7 cellular contexts compared by ENCODE assay signal in the genomic region with DNA sequence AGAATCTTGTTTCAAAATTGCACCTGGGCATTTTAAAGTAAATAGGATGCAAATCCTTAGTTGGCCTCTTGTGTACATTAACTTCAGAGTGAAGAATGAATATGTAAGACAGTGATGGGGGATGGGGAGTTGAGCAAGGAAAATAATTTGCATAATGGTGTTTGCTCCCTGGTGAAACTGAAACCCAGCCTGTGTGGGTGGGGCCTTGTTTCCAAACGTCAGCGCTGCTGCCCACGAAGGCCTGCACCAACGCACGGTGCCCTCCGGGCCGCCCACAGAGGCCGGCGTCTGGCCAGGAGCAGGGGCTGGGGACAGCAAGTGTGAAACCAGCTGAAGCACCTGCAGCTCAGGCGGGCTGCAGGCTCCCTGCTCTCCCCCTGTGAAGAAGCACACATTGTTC.
DNase-seq lines count a peak whose midpoint lies in the region; ATAC-seq lines count a peak whose summit lies in the region.
"Not testable (repeated sequence)": the region's sequence is repeated elsewhere in the genome, so short reads cannot be mapped to it uniquely, and the experiment has no call there.

No MANE protein-coding gene starts in this region.

- H3K36me3 ChIP-seq in HUES48 (ENCODE audit: control insufficient read depth, insufficient read depth, low read length): not testable (repeated sequence)

- H3K4me1 Mint-ChIP-seq in activated CD4-positive, alpha-beta memory T cell treated with anti-CD3 and anti-CD28 coated beads, Interleukin-2, amount 10 ng/mL, durations not matched to agents 7 days and 5 days: peaks cover 31% of the 10 kb centered on the region
- H3K4me1 Mint-ChIP-seq in naive thymus-derived CD8-positive, alpha-beta T cell: peaks cover 0 to 24% (median 2%) of the 10 kb centered on the region in 4 donors

- POLR2A ChIA-PET in activated CD4-positive, alpha-beta memory T cell treated with anti-CD3 and anti-CD28 coated beads, Interleukin-2, amount 10 ng/mL, durations not matched to agents 7 days and 5 days (lab: Charles Lee); naive thymus-derived CD8-positive, alpha-beta T cell (lab: Charles Lee): not testable (repeated sequence)

- H3K27me3 ChIP-seq in HUES48 (ENCODE audit: control insufficient read depth, insufficient read depth, low read length): not testable (repeated sequence)

- peak; percentile 31 for DNase-seq in activated CD4-positive, alpha-beta memory T cell treated with anti-CD3 and anti-CD28 coated beads, Interleukin-2, amount 10 ng/mL, durations not matched to agents 7 days and 5 days
- peak in 4 of 10 donors; percentile 7 to 36 (median 20) for DNase-seq in naive thymus-derived CD8-positive, alpha-beta T cell

- not testable (repeated sequence) for H3K4me3 Mint-ChIP-seq in activated CD4-positive, alpha-beta memory T cell treated with anti-CD3 and anti-CD28 coated beads, Interleukin-2, amount 10 ng/mL, durations not matched to agents 7 days and 5 days
- H3K4me3 Mint-ChIP-seq in naive thymus-derived CD8-positive, alpha-beta T cell: peak overlapping the region in 2 of 10 donors; percentile 26 to 37

- not testable (repeated sequence) for H3K9me3 Mint-ChIP-seq in activated CD4-positive, alpha-beta memory T cell treated with anti-CD3 and anti-CD28 coated beads, Interleukin-2, amount 10 ng/mL, durations not matched to agents 7 days and 5 days; naive thymus-derived CD8-positive, alpha-beta T cell

- H3K27ac Mint-ChIP-seq in activated CD4-positive, alpha-beta memory T cell treated with anti-CD3 and anti-CD28 coated beads, Interleukin-2, amount 10 ng/mL, durations not matched to agents 7 days and 5 days: peak overlapping the region; percentile 59
- H3K27ac Mint-ChIP-seq in naive thymus-derived CD8-positive, alpha-beta T cell: peak overlapping the region in 3 of 10 donors; percentile 48 to 80 (median 73)

- not testable (repeated sequence) for H3K9me3 ChIP-seq in HUES48 (ENCODE audit: control insufficient read depth, insufficient read depth, low read length)

- not testable (repeated sequence) for H3K4me3 ChIP-seq in HUES48 (ENCODE audit: low read depth, low read length)

- peak overlapping the region; percentile 20 for H3K27ac ChIP-seq in HUES48 (ENCODE audit: low read depth, low read length)

- CTCF ChIA-PET in activated CD4-positive, alpha-beta memory T cell treated with anti-CD3 and anti-CD28 coated beads, Interleukin-2, amount 10 ng/mL, durations not matched to agents 7 days and 5 days (lab: Charles Lee): not testable (repeated sequence)

- H3K9ac ChIP-seq in HUES48 (ENCODE audit: low read depth, low read length): not testable (repeated sequence)

- not testable (repeated sequence) for H3K4me1 ChIP-seq in HUES48 (ENCODE audit: control insufficient read depth, insufficient read depth, low read length)

- H3K36me3 Mint-ChIP-seq in activated CD4-positive, alpha-beta memory T cell treated with anti-CD3 and anti-CD28 coated beads, Interleukin-2, amount 10 ng/mL, durations not matched to agents 7 days and 5 days (ENCODE audit: low read depth): peaks cover 11% of the 10 kb centered on the region
- not testable (repeated sequence) for H3K36me3 Mint-ChIP-seq in naive thymus-derived CD8-positive, alpha-beta T cell

- ATAC-seq in GM18867 (IDR thresholded peaks at IDR 0.05; ENCODE audit: unreplicated experiment) (peak; percentile 95), GM21529 (IDR thresholded peaks at IDR 0.05; ENCODE audit: unreplicated experiment) (peak; percentile 90), HG03039 (IDR thresholded peaks at IDR 0.05; ENCODE audit: unreplicated experiment) (peak; percentile 84), esophagus mucosa (peak; percentile 85)
- ATAC-seq in naive thymus-derived CD8-positive, alpha-beta T cell: peak; percentile 83 to 90

- H3K27me3 Mint-ChIP-seq in activated CD4-positive, alpha-beta memory T cell treated with anti-CD3 and anti-CD28 coated beads, Interleukin-2, amount 10 ng/mL, durations not matched to agents 7 days and 5 days; naive thymus-derived CD8-positive, alpha-beta T cell: not testable (repeated sequence)
